16 cellular contexts compared by ENCODE assay signal in genomic region chrX:65921363-65921762, GRCh38.
DNase-seq lines count a peak whose midpoint lies in the region; ATAC-seq and TF ChIP-seq lines count a peak whose summit lies in the region.
"Had no signal": no experiment of that assay in that cellular context is flagged by ENCODE, and none has a peak within 500 bp of the region (broad histone marks: within the 10 kb centered on the region; RNA-seq: fewer than 3 reads in every experiment).

No MANE protein-coding gene starts in this region.

- ATAC-seq in RWPE2 (ENCODE audit: low read depth) = no peak
- peak; percentile 64 for ATAC-seq in esophagus mucosa
- no peak for ATAC-seq in stimulated activated memory B cell treated with anti-CD40 and anti-IgM and Interleukin-4, amounts not matched to agents 10 μg/mL and 1 μg/mL and 100 μg/mL, for 72 hours
- no peak for ATAC-seq in mucosa of descending colon
- ATAC-seq in right lobe of liver = no peak
- ATAC-seq: PC-3 had no signal

- H3K4me3 Mint-ChIP-seq in MCF 10A (ENCODE audit: unreplicated experiment) = no peak overlapping the region
- no peak overlapping the region for H3K4me3 Mint-ChIP-seq in stimulated activated memory B cell treated with anti-CD40 and anti-IgM and Interleukin-4, amounts not matched to agents 10 μg/mL and 1 μg/mL and 100 μg/mL, for 72 hours
- H3K4me3 Mint-ChIP-seq: CD14-positive monocyte had no signal

- no peak overlapping the region for H3K27ac ChIP-seq in breast epithelium
- H3K27ac ChIP-seq in RWPE2 (ENCODE audit: poor library complexity, severe bottlenecking) = peak overlapping the region; percentile 77
- H3K27ac ChIP-seq in right lobe of liver = no peak overlapping the region

- no TSS peak for BruUV-seq in MCF 10A (replicated peaks; lab: Mats Ljungman, UMichigan)

- WGBS in lower leg skin, 2 donors = 39 to 45% methylated on average over 2 of the region's 2 CpGs
- 26% methylated on average over 2 of the region's 2 CpGs for WGBS in right lobe of liver (ENCODE audit: insufficient coverage, low coverage, low lambda C conversion rate, missing lambda C conversion rate)

- no peaks in the 10 kb centered on the region for H3K36me3 Mint-ChIP-seq in MCF 10A (ENCODE audit: insufficient read depth, unreplicated experiment)
- H3K36me3 Mint-ChIP-seq in stimulated activated memory B cell treated with anti-CD40 and anti-IgM and Interleukin-4, amounts not matched to agents 10 μg/mL and 1 μg/mL and 100 μg/mL, for 72 hours = no peaks in the 10 kb centered on the region
- H3K36me3 Mint-ChIP-seq: CD14-positive monocyte had no signal

- TF ChIP-seq POLR2A in breast epithelium (IDR thresholded peaks at IDR 0.05) (no peak), lower leg skin (IDR thresholded peaks at IDR 0.05) (no peak), right lobe of liver (IDR thresholded peaks at IDR 0.05) (no peak)

- H3K27me3 Mint-ChIP-seq in MCF 10A (ENCODE audit: insufficient read depth, unreplicated experiment) = no peaks in the 10 kb centered on the region
- H3K27me3 Mint-ChIP-seq in stimulated activated memory B cell treated with anti-CD40 and anti-IgM and Interleukin-4, amounts not matched to agents 10 μg/mL and 1 μg/mL and 100 μg/mL, for 72 hours = no peaks in the 10 kb centered on the region

- DNase-seq in MCF 10A (ENCODE audit: unreplicated experiment) (no peak), breast epithelium (ENCODE audit: low spot score in 2 of 2) (no peak), RWPE2 (ENCODE audit: low spot score) (no peak), lower leg skin (ENCODE audit: low spot score in 2 of 2) (no peak), mucosa of descending colon (no peak), right lobe of liver (no peak)
- DNase-seq: AML-193, Caco-2, H7, NCI-H1417 treated with DMSO at 0.1 percent for 48 hours, NCI-H2029, NCI-H774, PC-3 had no signal

- H3K4me1 Mint-ChIP-seq in MCF 10A (ENCODE audit: insufficient read depth, unreplicated experiment) = peaks cover 17% of the 10 kb centered on the region
- H3K4me1 Mint-ChIP-seq in stimulated activated memory B cell treated with anti-CD40 and anti-IgM and Interleukin-4, amounts not matched to agents 10 μg/mL and 1 μg/mL and 100 μg/mL, for 72 hours = peaks cover 60% of the 10 kb centered on the region

- TF ChIP-seq CTCF in MCF 10A (IDR thresholded peaks at IDR 0.05; ENCODE audit: unreplicated experiment) (no peak), breast epithelium (IDR thresholded peaks at IDR 0.05) (no peak), RWPE2 (IDR thresholded peaks at IDR 0.05; ENCODE audit: poor library complexity, severe bottlenecking) (no peak), lower leg skin (IDR thresholded peaks at IDR 0.05) (no peak), mucosa of descending colon (IDR thresholded peaks at IDR 0.05) (no peak), right lobe of liver (IDR thresholded peaks at IDR 0.05) (no peak)

- H3K4me3 ChIP-seq in breast epithelium (no peak overlapping the region), RWPE2 (ENCODE audit: severe bottlenecking) (no peak overlapping the region), lower leg skin (ENCODE audit: low read depth, poor library complexity, severe bottlenecking) (no peak overlapping the region), mucosa of descending colon (no peak overlapping the region), right lobe of liver (no peak overlapping the region)

- peak overlapping the region; percentile 57 for H3K27ac Mint-ChIP-seq in MCF 10A (ENCODE audit: low read depth, unreplicated experiment)
- H3K27ac Mint-ChIP-seq in stimulated activated memory B cell treated with anti-CD40 and anti-IgM and Interleukin-4, amounts not matched to agents 10 μg/mL and 1 μg/mL and 100 μg/mL, for 72 hours = peak overlapping the region; percentile 14
- H3K27ac Mint-ChIP-seq: CD14-positive monocyte had no signal

- intact Hi-C loops in MCF 10A (cut with micrococcal nuclease) (no loop called here), breast epithelium (cut with DNase I; ENCODE audit: low total_unique reads) (no loop called here), lower leg skin (cut with DNase I; ENCODE audit: low total_unique reads) (no loop called here), mucosa of descending colon (cut with DNase I, micrococcal nuclease) (no loop called here), right lobe of liver (cut with DNase I) (no loop called here)

- H3K9me3 ChIP-seq in breast epithelium = peaks cover 3 to 6% of the 10 kb centered on the region in 2 donors
- no peaks in the 10 kb centered on the region for H3K9me3 ChIP-seq in RWPE2 (ENCODE audit: severe bottlenecking)
- H3K9me3 ChIP-seq in mucosa of descending colon = no peaks in the 10 kb centered on the region
- H3K9me3 ChIP-seq in right lobe of liver = no peaks in the 10 kb centered on the region
- H3K9me3 ChIP-seq: Caco-2 had no signal

- H3K4me1 ChIP-seq in breast epithelium = no peaks in the 10 kb centered on the region
- peaks cover 12% of the 10 kb centered on the region for H3K4me1 ChIP-seq in RWPE2 (ENCODE audit: insufficient read depth, poor library complexity, severe bottlenecking)
- H3K4me1 ChIP-seq in mucosa of descending colon (ENCODE audit: low read depth) = no peaks in the 10 kb centered on the region
- no peaks in the 10 kb centered on the region for H3K4me1 ChIP-seq in right lobe of liver
- H3K4me1 ChIP-seq: Caco-2 had no signal

- POLR2A ChIA-PET in MCF 10A (lab: Yijun Ruan, JAX) = interaction anchor here (0.7 kb wide), 1 partner anchor 42 kb away, joined by 3 read pairs; no protein-coding TSS in a partner anchor

- H3K9me3 Mint-ChIP-seq in MCF 10A (ENCODE audit: unreplicated experiment) = peaks cover 28% of the 10 kb centered on the region
- peaks cover 6% of the 10 kb centered on the region for H3K9me3 Mint-ChIP-seq in stimulated activated memory B cell treated with anti-CD40 and anti-IgM and Interleukin-4, amounts not matched to agents 10 μg/mL and 1 μg/mL and 100 μg/mL, for 72 hours

- H3K27me3 ChIP-seq in breast epithelium (peaks cover 0 to 26% of the 10 kb centered on the region in 2 donors), RWPE2 (ENCODE audit: insufficient read depth, poor library complexity, severe bottlenecking) (no peaks in the 10 kb centered on the region), right lobe of liver (peaks cover 0 to 6% of the 10 kb centered on the region in 2 donors)

- H3K36me3 ChIP-seq in breast epithelium (no peaks in the 10 kb centered on the region), RWPE2 (ENCODE audit: low read depth) (no peaks in the 10 kb centered on the region), mucosa of descending colon (ENCODE audit: low read depth) (no peaks in the 10 kb centered on the region), right lobe of liver (no peaks in the 10 kb centered on the region)

- CTCF ChIA-PET in MCF 10A (lab: Yijun Ruan, JAX) = interaction anchor here (1.1 kb wide), 1 partner anchor 175 kb away, joined by 4 read pairs; no protein-coding TSS in a partner anchor
